ENCODE assay signal across 9 cellular contexts in the genomic region with DNA sequence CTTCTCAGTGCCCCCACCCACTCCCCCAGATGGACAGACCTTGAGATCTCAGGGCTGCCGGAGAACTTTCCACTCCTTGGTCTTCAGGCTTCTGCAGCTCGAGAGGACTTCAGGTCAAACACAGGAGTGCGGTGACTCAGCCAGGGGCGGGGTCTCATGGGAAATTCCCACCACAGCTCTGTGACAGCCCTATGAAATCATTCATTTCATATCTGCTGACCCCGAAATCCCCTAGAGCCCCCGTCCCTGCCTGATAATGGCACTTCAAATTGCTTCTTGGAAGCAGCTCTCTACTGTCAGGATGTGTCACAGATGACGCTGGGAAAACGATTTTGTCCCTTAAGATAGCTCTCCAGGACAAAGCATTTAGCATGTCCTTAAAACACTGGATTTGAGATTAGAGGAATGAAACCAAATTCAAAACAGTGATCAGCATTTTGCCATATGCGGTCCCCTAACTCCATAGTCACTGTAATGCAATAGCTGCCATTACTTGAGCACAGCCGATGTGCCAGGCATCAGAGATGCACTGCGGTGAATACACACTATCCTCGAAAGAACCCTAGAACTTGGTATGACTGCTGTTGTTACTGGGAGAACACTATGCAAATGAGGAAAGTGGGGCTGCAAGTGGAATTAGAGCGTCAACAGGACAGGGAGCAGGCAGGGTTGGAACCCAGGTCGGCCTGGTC. TPM values are rescaled to one million over a fixed set of nuclear protein-coding genes. Genes with fewer than 3 reads are reported as not detected.
A peak's percentile ranks its signal among the peaks of the same experiment; 100 is the strongest.
DNase-seq lines count a peak whose midpoint lies in the region; ATAC-seq, FAIRE-seq and TF ChIP-seq lines count a peak whose summit lies in the region.
"Had no signal": no experiment of that assay in that cellular context is flagged by ENCODE, and none has a peak within 500 bp of the region (broad histone marks: within the 10 kb centered on the region; RNA-seq: fewer than 3 reads in every experiment).

A gene (minus strand): TSS at position 95 of the 692 bp plus-strand sequence. CDS start 845 bp downstream, outside the sequence.

- H3K27ac ChIP-seq in K562 (ENCODE audit: extremely low read depth, low read depth, low read length) = no peak within 1 kb of the TSS; the same call in 2 of the 3 replicates

- H3K36me3 ChIP-seq in K562 (ENCODE audit: control insufficient read depth, insufficient read depth, low read length) (no peaks in the 10 kb centered on the region), skeletal muscle satellite cell (ENCODE audit: insufficient read depth, low read length) (no peaks in the 10 kb centered on the region)
- H3K36me3 ChIP-seq: heart right ventricle had no signal

- no peaks in the 10 kb centered on the region for H3K9me3 ChIP-seq in K562 (replicated peaks; ENCODE audit: control insufficient read depth, insufficient read depth, low read depth, low read length)
- no peaks in the 10 kb centered on the region for H3K9me3 ChIP-seq in skeletal muscle satellite cell (replicated peaks; ENCODE audit: low read length)
- H3K9me3 ChIP-seq: heart right ventricle had no signal

- 6% methylated on average over 14 of the region's 14 CpGs for WGBS in K562 (ENCODE audit: insufficient coverage, low coverage, missing lambda C conversion rate)

- no peak for TF ChIP-seq RAD21 in K562 (CRISPR knock-in tag; conservative IDR thresholded peaks at IDR 0.05 in 1 of 2, IDR thresholded peaks at IDR 0.05 in 1 of 2)

- H3K4me2 ChIP-seq in K562 (ENCODE audit: insufficient read depth, low read length) = peak within 1 kb of the TSS; percentile 40
- H3K4me2 ChIP-seq in skeletal muscle satellite cell (ENCODE audit: low read length) = peak within 1 kb of the TSS; percentile 59

- H3K4me1 ChIP-seq in K562 (replicated peaks in 1 of 2; ENCODE audit: control insufficient read depth in 2 of 2, insufficient read depth in 2 of 2, low read length in 2 of 2) (peaks cover 11 to 14% of the 10 kb centered on the region in 2 experiments), skeletal muscle satellite cell (ENCODE audit: control insufficient read depth, insufficient read depth, low read length) (peaks cover 25% of the 10 kb centered on the region)

- no peak within 1 kb of the TSS for H2AFZ ChIP-seq in K562 (ENCODE audit: low read depth, low read length)

- POLR2A ChIA-PET in K562 (lab: Yijun Ruan, JAX) = interaction anchor here (0.6 to 2.2 kb wide), 3 partner anchors 8 to 133 kb away, joined by 3 to 5 read pairs (median 4); a partner anchor contains a TSS

- H4K20me1 ChIP-seq in K562 (replicated peaks; ENCODE audit: control insufficient read depth, insufficient read depth, low read length) = peaks cover 5% of the 10 kb centered on the region

- peak within 1 kb of the TSS in 1 of 2 experiments; percentile 31; a peak in 1 of 4 replicates for H3K9ac ChIP-seq in K562 (ENCODE audit: insufficient read depth in 1 of 2, low read depth in 2 of 2, low read length in 2 of 2)
- no peak within 1 kb of the TSS for H3K9ac ChIP-seq in skeletal muscle satellite cell (ENCODE audit: low read depth, low read length)

- TF ChIP-seq EP300 in K562 (IDR thresholded peaks at IDR 0.05; ENCODE audit: low read length) = peak; percentile 45; the same call in 1 of the 2 replicates

- TF ChIP-seq CTCF in GM13977 (IDR thresholded peaks at IDR 0.05; ENCODE audit: extremely low read depth, insufficient read depth, missing control alignments) (no peak), K562 (IDR thresholded peaks at IDR 0.05 in 2 of 3, conservative IDR thresholded peaks at IDR 0.05 in 1 of 3; ENCODE audit: insufficient read depth in 2 of 3, low read depth in 1 of 3, low read length in 3 of 3) (no peak)

- H3K4me3 ChIP-seq in K562 (no peak within 1 kb of the TSS), skeletal muscle satellite cell (ENCODE audit: low read length) (peak within 1 kb of the TSS; percentile 28)

- no peaks in the 10 kb centered on the region for H3K79me2 ChIP-seq in K562 (ENCODE audit: control insufficient read depth, insufficient read depth, low read length)

- H3K9me1 ChIP-seq in K562 (ENCODE audit: control insufficient read depth, insufficient read depth, low read length) = no peaks in the 10 kb centered on the region

- in situ Hi-C loops in GM13977 (cut with MboI; ENCODE audit: low pct_unique_long_range_greater_than_20kb, low sequenced_read_pairs, unreplicated experiment) (no loop called here), K562 (cut with MboI) (no loop called here)

- CTCF ChIA-PET in K562 (lab: Yijun Ruan, JAX; ENCODE audit: low intra/inter-chr PET ratio) = no interaction called here

- DNase-seq in GM13977 (ENCODE audit: low spot score) (peak; percentile 83), T-helper 9 cell (peak; percentile 40), K562 (ENCODE audit: extremely low read depth in 1 of 4, low spot score in 3 of 4) (peak; percentile 28 to 75 (median 52)), DMS153 treated with DMSO at 0.1 percent for 48 hours (lab: John Stamatoyannopoulos, UW; ENCODE audit: unreplicated experiment) (no peak), left colon (no peak), pons (ENCODE audit: low spot score) (no peak), GOT3 (lab: John Stamatoyannopoulos, UW) (no peak)
- DNase-seq: heart right ventricle had no signal

- FAIRE-seq in K562 (lab: Jason Lieb, UNC) = peak; percentile 42

- TF ChIP-seq POLR2A in K562 (conservative IDR thresholded peaks at IDR 0.05) = no peak

- intact Hi-C loops in K562 (cut with micrococcal nuclease) = no loop called here
- intact Hi-C loops in left colon (cut with DNase I, micrococcal nuclease) = no loop called here

- ATAC-seq in K562 = peak; percentile 71
- ATAC-seq in left colon = no peak

- no TSS peak for BruUV-seq in K562 (replicated peaks; lab: Mats Ljungman, UMichigan)

- H3K27me3 ChIP-seq in K562 (ENCODE audit: control insufficient read depth in 2 of 2, insufficient read depth in 2 of 2, low read length in 2 of 2) (peaks cover 51 to 65% of the 10 kb centered on the region in 2 experiments), skeletal muscle satellite cell (ENCODE audit: control insufficient read depth, insufficient read depth, low read length) (peaks cover 35% of the 10 kb centered on the region)

TF ChIP-seq in K562, 482 proteins besides CTCF, POLR2A, EP300 and RAD21 (continues in another document):
- TF ChIP-seq MEIS2 (IDR thresholded peaks at IDR 0.05; ENCODE audit: partially characterized antibody) (peak; percentile 62), FOS (IDR thresholded peaks at IDR 0.05; ENCODE audit: extremely low read depth, insufficient read length) (peak; percentile 30), ZNF282 (CRISPR knock-in tag; IDR thresholded peaks at IDR 0.05) (no peak), CBX8 (IDR thresholded peaks at IDR 0.05; ENCODE audit: borderline replicate concordance, extremely low read depth, low read depth, low read length, poor library complexity, severe bottlenecking) (peak; percentile 36), ATF1 (CRISPR knock-in tag; IDR thresholded peaks at IDR 0.05) (no peak), ATF1 (tag; IDR thresholded peaks at IDR 0.05) (peak; percentile 27; the same call in 1 of the 2 replicates), ARID1B (IDR thresholded peaks at IDR 0.05) (peak; percentile 63), MAFK (IDR thresholded peaks at IDR 0.05; ENCODE audit: low read length) (0 out of 2 replicates have a peak, but pooled peaks have one; percentile 6)
- TF ChIP-seq, protein P1, sequence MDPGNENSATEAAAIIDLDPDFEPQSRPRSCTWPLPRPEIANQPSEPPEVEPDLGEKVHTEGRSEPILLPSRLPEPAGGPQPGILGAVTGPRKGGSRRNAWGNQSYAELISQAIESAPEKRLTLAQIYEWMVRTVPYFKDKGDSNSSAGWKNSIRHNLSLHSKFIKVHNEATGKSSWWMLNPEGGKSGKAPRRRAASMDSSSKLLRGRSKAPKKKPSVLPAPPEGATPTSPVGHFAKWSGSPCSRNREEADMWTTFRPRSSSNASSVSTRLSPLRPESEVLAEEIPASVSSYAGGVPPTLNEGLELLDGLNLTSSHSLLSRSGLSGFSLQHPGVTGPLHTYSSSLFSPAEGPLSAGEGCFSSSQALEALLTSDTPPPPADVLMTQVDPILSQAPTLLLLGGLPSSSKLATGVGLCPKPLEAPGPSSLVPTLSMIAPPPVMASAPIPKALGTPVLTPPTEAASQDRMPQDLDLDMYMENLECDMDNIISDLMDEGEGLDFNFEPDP (CRISPR knock-in tag; IDR thresholded peaks at IDR 0.05) = no peak
- TF ChIP-seq, protein P2, sequence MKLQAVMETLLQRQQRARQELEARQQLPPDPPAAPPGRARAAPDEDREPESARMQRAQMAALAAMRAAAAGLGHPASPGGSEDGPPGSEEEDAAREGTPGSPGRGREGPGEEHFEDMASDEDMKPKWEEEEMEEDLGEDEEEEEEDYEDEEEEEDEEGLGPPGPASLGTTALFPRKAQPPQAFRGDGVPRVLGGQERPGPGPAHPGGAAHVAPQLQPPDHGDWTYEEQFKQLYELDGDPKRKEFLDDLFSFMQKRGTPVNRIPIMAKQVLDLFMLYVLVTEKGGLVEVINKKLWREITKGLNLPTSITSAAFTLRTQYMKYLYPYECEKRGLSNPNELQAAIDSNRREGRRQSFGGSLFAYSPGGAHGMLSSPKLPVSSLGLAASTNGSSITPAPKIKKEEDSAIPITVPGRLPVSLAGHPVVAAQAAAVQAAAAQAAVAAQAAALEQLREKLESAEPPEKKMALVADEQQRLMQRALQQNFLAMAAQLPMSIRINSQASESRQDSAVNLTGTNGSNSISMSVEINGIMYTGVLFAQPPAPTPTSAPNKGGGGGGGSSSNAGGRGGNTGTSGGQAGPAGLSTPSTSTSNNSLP (IDR thresholded peaks at IDR 0.05; ENCODE audit: borderline replicate concordance, low read depth, low read length) = no peak

RNA-seq across cellular contexts. Expression of the gene that starts here (rescaled TPM):
- total RNA-seq in K562 (2011; cell fraction: chromatin; rRNA removed; ENCODE audit: low replicate concordance) = 0.21 and 0.62 TPM in 2 replicates
- total RNA-seq in K562 (2011; cell fraction: nucleolus; rRNA removed) = 0.13 and 0.33 TPM in 2 replicates
- total RNA-seq in K562 (2011; cell fraction: nucleoplasm; rRNA removed) = 0.22 and 0.23 TPM in 2 replicates
- total RNA-seq in K562 (2014; rRNA removed) = not detected in 2 replicates
- total RNA-seq in K562 (2014; rRNA removed; fragmentation: Illumina TruSeq; extraction: Trizol) = 0.07 and 0.13 TPM in 2 replicates
- total RNA-seq in K562 (2015; rRNA removed; fragmentation: Illumina TruSeq; extraction: Trizol) = 0.07 and 0.08 TPM in 2 replicates
- total RNA-seq in K562 (2021) = 0.09 and 0.16 TPM in 2 replicates
- 0.26 and 0.29 TPM in 2 replicates for polyA plus RNA-seq in K562 (2011; rRNA removed)
- 0.12 and 0.16 TPM in 2 replicates for polyA plus RNA-seq in K562 (2011; cell fraction: cytosol; rRNA removed)
- polyA plus RNA-seq in K562 (2011; cell fraction: nucleus; rRNA removed) = 0.10 and 0.31 TPM in 2 replicates
- 0.29 and 0.87 TPM in 2 replicates for polyA plus RNA-seq in K562 (2012)
- polyA plus RNA-seq in K562 (2014; fragmentation: Illumina TruSeq; extraction: Trizol) = 0.04 and 0.11 TPM in 2 replicates
- polyA plus RNA-seq in K562 (2014; fragmentation: Nextera tagmentation; extraction: Ambion mirVana) = under 1 TPM; 0.08 to 0.15 TPM
- polyA plus RNA-seq in K562 (2014; rRNA removed) = 0.08 TPM in 2 replicates
- polyA minus RNA-seq in K562 (2011; rRNA and poly(A)+ RNA removed) = 0.53 and 0.63 TPM in 2 replicates
- 1.4 TPM in 1 of 2 replicates, not detected in the other for polyA minus RNA-seq in K562 (2011; cell fraction: cytosol; rRNA and poly(A)+ RNA removed)
- 0.13 and 0.33 TPM in 2 replicates for polyA minus RNA-seq in K562 (2011; cell fraction: nucleus; rRNA and poly(A)+ RNA removed)
- under 0.01 and 0.22 TPM in 2 replicates for total RNA-seq in skeletal muscle satellite cell (2012; rRNA removed)
- under 1 TPM; 0.09 to 0.50 TPM for total RNA-seq in left colon

Comparison
In these comparisons a context has a peak if more than half of its experiments do, and no peak if none do; other contexts are left out.
1. DNase-seq: peak in GM13977 (single experiment), T-helper 9 cell (single experiment) and K562 (4 of 4); none in DMS153 treated with DMSO at 0.1 percent for 48 hours (single experiment), left colon (0 of 2), pons (single experiment) and GOT3 (single experiment).